In genomic region chr17:75868730-75869281, GRCh38 we compare ENCODE assay signal across 8 cellular contexts. TPM values are rescaled to one million over a fixed set of nuclear protein-coding genes. Genes with fewer than 3 reads are reported as not detected.
DNase-seq lines count a peak whose midpoint lies in the region; ATAC-seq, FAIRE-seq and TF ChIP-seq lines count a peak whose summit lies in the region.
"Not testable (repeated sequence)": the region's sequence is repeated elsewhere in the genome, so short reads cannot be mapped to it uniquely, and the experiment has no call there.
"Had no signal": no experiment of that assay in that cellular context is flagged by ENCODE, and none has a peak within 500 bp of the region (broad histone marks: within the 10 kb centered on the region; RNA-seq: fewer than 3 reads in every experiment).

No MANE protein-coding gene starts in this region.

- ATAC-seq in K562; right cardiac atrium; thoracic aorta (ENCODE audit: insufficient number of reproducible peaks, low FRiP score, low read depth): not testable (repeated sequence)

- not testable (repeated sequence) for H3K27me3 ChIP-seq in K562 (ENCODE audit: control insufficient read depth in 2 of 2, insufficient read depth in 2 of 2, low read length in 2 of 2); right cardiac atrium (ENCODE audit: control insufficient read depth, insufficient read depth); skeletal muscle satellite cell (ENCODE audit: control insufficient read depth, insufficient read depth, low read length); thoracic aorta (replicated peaks; ENCODE audit: insufficient read depth)

- H3K36me3 ChIP-seq in HEK293 (ENCODE audit: control insufficient read depth in 2 of 2, insufficient read depth in 1 of 2, low read length in 2 of 2); K562 (ENCODE audit: control insufficient read depth, insufficient read depth, low read length); skeletal muscle satellite cell (ENCODE audit: insufficient read depth, low read length); thoracic aorta: not testable (repeated sequence)

- intact Hi-C loops in K562 (cut with micrococcal nuclease); right cardiac atrium (cut with DNase I): not testable (repeated sequence)

- not testable (repeated sequence) for H3K27ac ChIP-seq in HEK293 (ENCODE audit: extremely low read depth, low read depth, low read length); K562 (ENCODE audit: extremely low read depth, low read depth, low read length)
- H3K27ac ChIP-seq in right cardiac atrium (ENCODE audit: low read length) (peak overlapping the region; percentile 77), thoracic aorta (peak overlapping the region; percentile 13 to 96)

- CTCF ChIA-PET in HEK293 (lab: Yijun Ruan, JAX) = interaction anchor here (1.0 to 2.3 kb wide), 3 partner anchors 9 to 86 kb away, joined by 3 to 6 read pairs (median 4); partner anchors contain the start of gene TRIM47
- CTCF ChIA-PET in K562 (lab: Yijun Ruan, JAX; ENCODE audit: low intra/inter-chr PET ratio) = not testable (repeated sequence)

- not testable (repeated sequence) for TF ChIP-seq EP300 in K562 (IDR thresholded peaks at IDR 0.05; ENCODE audit: low read length)

- H3K4me3 Mint-ChIP-seq in endothelial cell (ENCODE audit: unreplicated experiment); nephron: not testable (repeated sequence)

- not testable (repeated sequence) for TF ChIP-seq POLR2A in K562 (conservative IDR thresholded peaks at IDR 0.05)

- TF ChIP-seq CTCF in HEK293 (tag by site-specific recombination; IDR thresholded peaks at IDR 0.05); K562 (IDR thresholded peaks at IDR 0.05 in 2 of 3, conservative IDR thresholded peaks at IDR 0.05 in 1 of 3; ENCODE audit: insufficient read depth in 2 of 3, low read depth in 1 of 3, low read length in 3 of 3); endothelial cell (IDR thresholded peaks at IDR 0.05; ENCODE audit: unreplicated experiment); nephron (IDR thresholded peaks at IDR 0.05; ENCODE audit: unreplicated experiment in 3 of 3); thoracic aorta (IDR thresholded peaks at IDR 0.05): not testable (repeated sequence)

- not testable (repeated sequence) for H3K79me2 ChIP-seq in K562 (ENCODE audit: control insufficient read depth, insufficient read depth, low read length)

- H3K4me2 ChIP-seq in K562 (ENCODE audit: insufficient read depth, low read length) = not testable (repeated sequence)
- peak overlapping the region; percentile 38 for H3K4me2 ChIP-seq in skeletal muscle satellite cell (ENCODE audit: low read length)

- not testable (repeated sequence) for H3K36me3 Mint-ChIP-seq in endothelial cell (ENCODE audit: low read depth, unreplicated experiment); nephron (ENCODE audit: low read depth)

- FAIRE-seq in K562 (lab: Jason Lieb, UNC) = not testable (repeated sequence)

- POLR2A ChIA-PET in HEK293 (lab: Yijun Ruan, JAX) = not testable (repeated sequence)
- POLR2A ChIA-PET in K562 (lab: Yijun Ruan, JAX) = interaction anchor here (1.1 to 15.8 kb wide), 4 partner anchors 10 to 92 kb away, joined by 4 to 169 read pairs (median 6); partner anchors contain the start of gene TRIM65

- not testable (repeated sequence) for TF ChIP-seq RAD21 in K562 (CRISPR knock-in tag; conservative IDR thresholded peaks at IDR 0.05 in 1 of 2, IDR thresholded peaks at IDR 0.05 in 1 of 2)

- not testable (repeated sequence) for H4K20me1 ChIP-seq in K562 (replicated peaks; ENCODE audit: control insufficient read depth, insufficient read depth, low read length)

- H3K27ac Mint-ChIP-seq in endothelial cell (ENCODE audit: unreplicated experiment) (peak overlapping the region; percentile 25), nephron (peak overlapping the region in 2 of 3 experiments; percentile 85 to 87)

- not testable (repeated sequence) for H3K9me3 Mint-ChIP-seq in endothelial cell (ENCODE audit: unreplicated experiment); nephron

- 0 out of 2 replicates have a peak overlapping the region, but pooled peaks have one; percentile 66 for H2AFZ ChIP-seq in K562 (ENCODE audit: low read depth, low read length)

- H3K4me3 ChIP-seq in HEK293 (ENCODE audit: low read depth, low read length); K562; right cardiac atrium (ENCODE audit: low read length); skeletal muscle satellite cell (ENCODE audit: low read length); thoracic aorta: not testable (repeated sequence)

- BruUV-seq in K562 (replicated peaks; lab: Mats Ljungman, UMichigan) = not testable (repeated sequence)

- DNase-seq in K562 (ENCODE audit: extremely low read depth in 1 of 4, low spot score in 3 of 4) = peak in 1 of 4 experiments; percentile 2
- not testable (repeated sequence) for DNase-seq in endothelial cell (ENCODE audit: low spot score); right cardiac atrium; thoracic aorta (ENCODE audit: low spot score)

- not testable (repeated sequence) for H3K27me3 Mint-ChIP-seq in endothelial cell (ENCODE audit: unreplicated experiment); nephron (ENCODE audit: low read depth)

- H3K4me1 ChIP-seq in HEK293 (ENCODE audit: control insufficient read depth, insufficient read depth, low read length) = not testable (repeated sequence)
- H3K4me1 ChIP-seq in K562 (replicated peaks in 1 of 2; ENCODE audit: control insufficient read depth in 2 of 2, insufficient read depth in 2 of 2, low read length in 2 of 2) (peaks cover 22 to 38% of the 10 kb centered on the region in 2 experiments), right cardiac atrium (ENCODE audit: control insufficient read depth, insufficient read depth, low read length) (peaks cover 13% of the 10 kb centered on the region), skeletal muscle satellite cell (ENCODE audit: control insufficient read depth, insufficient read depth, low read length) (peaks cover 33% of the 10 kb centered on the region), thoracic aorta (ENCODE audit: control insufficient read depth in 1 of 2, low read depth in 2 of 2) (peaks cover 36 to 57% of the 10 kb centered on the region in 2 donors)

- H3K9ac ChIP-seq in K562 (ENCODE audit: insufficient read depth in 1 of 2, low read depth in 2 of 2, low read length in 2 of 2) = peak overlapping the region in 1 of 2 experiments; percentile 82; a peak in 1 of 4 replicates
- H3K9ac ChIP-seq in skeletal muscle satellite cell (ENCODE audit: low read depth, low read length) = not testable (repeated sequence)

- not testable (repeated sequence) for H3K9me3 ChIP-seq in HEK293 (ENCODE audit: control insufficient read depth, insufficient read depth, low read depth, low read length); K562 (replicated peaks; ENCODE audit: control insufficient read depth, insufficient read depth, low read depth, low read length); right cardiac atrium (ENCODE audit: control insufficient read depth, low read length); skeletal muscle satellite cell (replicated peaks; ENCODE audit: low read length); thoracic aorta

- not testable (repeated sequence) for H3K4me1 Mint-ChIP-seq in endothelial cell (ENCODE audit: unreplicated experiment)
- peaks cover 38% of the 10 kb centered on the region for H3K4me1 Mint-ChIP-seq in nephron

- in situ Hi-C loops in K562 (cut with MboI) = not testable (repeated sequence)

- WGBS in K562 (ENCODE audit: insufficient coverage, low coverage, missing lambda C conversion rate) = 76% methylated on average over 10 of the region's 12 CpGs
- 82% methylated on average over 12 of the region's 12 CpGs for WGBS in right cardiac atrium

- H3K9me1 ChIP-seq in K562 (ENCODE audit: control insufficient read depth, insufficient read depth, low read length) = not testable (repeated sequence)

RNA-seq across cellular contexts. Expression of gene TRIM47, which starts 9.6 kb away (rescaled TPM):
- 3.4 and 21.0 TPM in 2 replicates for total RNA-seq in K562 (2011; cell fraction: chromatin; rRNA removed; ENCODE audit: low replicate concordance)
- total RNA-seq in K562 (2011; cell fraction: nucleolus; rRNA removed) = 13.6 and 18.0 TPM in 2 replicates
- 5.5 and 10.1 TPM in 2 replicates for total RNA-seq in K562 (2011; cell fraction: nucleoplasm; rRNA removed)
- total RNA-seq in K562 (2014; rRNA removed) (4.0 and 4.6 TPM in 2 replicates), K562 (2014; rRNA removed; fragmentation: Illumina TruSeq; extraction: Trizol) (1.0 and 1.1 TPM in 2 replicates), K562 (2015; rRNA removed; fragmentation: Illumina TruSeq; extraction: Trizol) (3.9 and 4.3 TPM in 2 replicates), K562 (2021) (5.8 and 6.1 TPM in 2 replicates), endothelial cell (ENCODE audit: unreplicated experiment) (4.4 TPM), right cardiac atrium (10 to 100 TPM; 24.1 to 25.9 (median 25.3) TPM), thoracic aorta (10 to 100 TPM; 58.9 to 94.0 TPM)
- polyA plus RNA-seq in K562 (2011; rRNA removed) (3.2 and 5.6 TPM in 2 replicates), K562 (2014; fragmentation: Illumina TruSeq; extraction: Trizol) (1.9 and 3.4 TPM in 2 replicates), K562 (2014; fragmentation: Nextera tagmentation; extraction: Ambion mirVana) (under 1 TPM; 0.56 to 0.63 TPM), K562 (2014; rRNA removed) (3.7 and 5.5 TPM in 2 replicates), right cardiac atrium (19.2 TPM)
- polyA plus RNA-seq in K562 (2011; cell fraction: cytosol; rRNA removed) = 5.1 and 9.1 TPM in 2 replicates
- polyA plus RNA-seq in K562 (2011; cell fraction: nucleus; rRNA removed) = 15.5 and 18.6 TPM in 2 replicates
- polyA plus RNA-seq in K562 (2012) = 4.2 and 6.8 TPM in 2 replicates
- 1.9 and 2.6 TPM in 2 replicates for polyA minus RNA-seq in K562 (2011; rRNA and poly(A)+ RNA removed)
- 4.6 and 5.6 TPM in 2 replicates for polyA minus RNA-seq in K562 (2011; cell fraction: cytosol; rRNA and poly(A)+ RNA removed)
- polyA minus RNA-seq in K562 (2011; cell fraction: nucleus; rRNA and poly(A)+ RNA removed) = 8.6 and 9.2 TPM in 2 replicates
- 22.9 and 26.4 TPM in 2 replicates for total RNA-seq in skeletal muscle satellite cell (2012; rRNA removed)

RNA-seq across cellular contexts. Expression of gene WBP2, which starts 13.7 kb away (rescaled TPM):
- total RNA-seq in K562 (2011; cell fraction: chromatin; rRNA removed; ENCODE audit: low replicate concordance) = 86.2 and 163 TPM in 2 replicates
- 82.5 and 95.5 TPM in 2 replicates for total RNA-seq in K562 (2011; cell fraction: nucleolus; rRNA removed)
- 79.1 and 87.2 TPM in 2 replicates for total RNA-seq in K562 (2011; cell fraction: nucleoplasm; rRNA removed)
- total RNA-seq in K562 (2014; rRNA removed) = 25.2 and 35.8 TPM in 2 replicates
- total RNA-seq in K562 (2014; rRNA removed; fragmentation: Illumina TruSeq; extraction: Trizol) = 18.1 and 22.9 TPM in 2 replicates
- 13.8 and 16.2 TPM in 2 replicates for total RNA-seq in K562 (2015; rRNA removed; fragmentation: Illumina TruSeq; extraction: Trizol)
- 63.5 and 74.3 TPM in 2 replicates for total RNA-seq in K562 (2021)
- polyA plus RNA-seq in K562 (2011; rRNA removed) = 20.0 and 81.3 TPM in 2 replicates
- polyA plus RNA-seq in K562 (2011; cell fraction: cytosol; rRNA removed) = 25.6 and 40.9 TPM in 2 replicates
- 60.4 and 70.3 TPM in 2 replicates for polyA plus RNA-seq in K562 (2011; cell fraction: nucleus; rRNA removed)
- 83.9 and 158 TPM in 2 replicates for polyA plus RNA-seq in K562 (2012)
- 68.6 and 96.0 TPM in 2 replicates for polyA plus RNA-seq in K562 (2014; fragmentation: Illumina TruSeq; extraction: Trizol)
- 1 to 10 TPM; 2.2 to 3.7 TPM for polyA plus RNA-seq in K562 (2014; fragmentation: Nextera tagmentation; extraction: Ambion mirVana)
- polyA plus RNA-seq in K562 (2014; rRNA removed) = 30.9 and 33.1 TPM in 2 replicates
- 25.4 and 47.1 TPM in 2 replicates for polyA minus RNA-seq in K562 (2011; rRNA and poly(A)+ RNA removed)
- polyA minus RNA-seq in K562 (2011; cell fraction: cytosol; rRNA and poly(A)+ RNA removed) = 45.1 and 49.2 TPM in 2 replicates
- polyA minus RNA-seq in K562 (2011; cell fraction: nucleus; rRNA and poly(A)+ RNA removed) = 30.4 and 43.1 TPM in 2 replicates
- total RNA-seq in endothelial cell (ENCODE audit: unreplicated experiment) = 69.6 TPM
- 100 to 1,000 TPM; 112 to 128 (median 118) TPM for total RNA-seq in right cardiac atrium
- polyA plus RNA-seq in right cardiac atrium = 109 TPM
- 15.1 and 18.5 TPM in 2 replicates for total RNA-seq in skeletal muscle satellite cell (2012; rRNA removed)
- total RNA-seq in thoracic aorta = 10 to 100 TPM; 55.8 to 83.1 TPM

RNA-seq across cellular contexts. Expression of gene UNC13D, which starts 24.6 kb away (rescaled TPM):
- 235 and 813 TPM in 2 replicates for total RNA-seq in K562 (2011; cell fraction: chromatin; rRNA removed; ENCODE audit: low replicate concordance)
- total RNA-seq in K562 (2011; cell fraction: nucleolus; rRNA removed) = 592 and 605 TPM in 2 replicates
- total RNA-seq in K562 (2011; cell fraction: nucleoplasm; rRNA removed) = 287 and 294 TPM in 2 replicates
- total RNA-seq in K562 (2014; rRNA removed) = 150 and 207 TPM in 2 replicates
- 22.9 and 31.6 TPM in 2 replicates for total RNA-seq in K562 (2014; rRNA removed; fragmentation: Illumina TruSeq; extraction: Trizol)
- 74.2 and 74.8 TPM in 2 replicates for total RNA-seq in K562 (2015; rRNA removed; fragmentation: Illumina TruSeq; extraction: Trizol)
- total RNA-seq in K562 (2021) = 222 and 244 TPM in 2 replicates
- polyA plus RNA-seq in K562 (2011; rRNA removed) = 69.2 and 129 TPM in 2 replicates
- 51.7 and 114 TPM in 2 replicates for polyA plus RNA-seq in K562 (2011; cell fraction: cytosol; rRNA removed)
- 454 and 648 TPM in 2 replicates for polyA plus RNA-seq in K562 (2011; cell fraction: nucleus; rRNA removed)
- polyA plus RNA-seq in K562 (2012) = 163 and 235 TPM in 2 replicates
- polyA plus RNA-seq in K562 (2014; fragmentation: Illumina TruSeq; extraction: Trizol) = 66.9 and 108 TPM in 2 replicates
- 1 to 10 TPM in 1 of 2 experiments, under 1 TPM in 1; 0.86 to 1.9 TPM for polyA plus RNA-seq in K562 (2014; fragmentation: Nextera tagmentation; extraction: Ambion mirVana)
- 147 and 160 TPM in 2 replicates for polyA plus RNA-seq in K562 (2014; rRNA removed)
- 34.9 and 44.0 TPM in 2 replicates for polyA minus RNA-seq in K562 (2011; rRNA and poly(A)+ RNA removed)
- polyA minus RNA-seq in K562 (2011; cell fraction: cytosol; rRNA and poly(A)+ RNA removed) = 92.5 and 106 TPM in 2 replicates
- 163 and 184 TPM in 2 replicates for polyA minus RNA-seq in K562 (2011; cell fraction: nucleus; rRNA and poly(A)+ RNA removed)
- total RNA-seq in endothelial cell (ENCODE audit: unreplicated experiment) = 11.5 TPM
- total RNA-seq in right cardiac atrium = 10 to 100 TPM; 12.6 to 30.4 (median 27.4) TPM
- polyA plus RNA-seq in right cardiac atrium = 18.8 TPM
- total RNA-seq in skeletal muscle satellite cell (2012; rRNA removed) = under 0.01 and 1.0 TPM in 2 replicates
- 10 to 100 TPM; 13.5 to 36.0 TPM for total RNA-seq in thoracic aorta
- total RNA-seq: RPMI7951 had no signal

RNA-seq across cellular contexts. Expression of gene TRIM65, which starts 27.9 kb away (rescaled TPM):
- 19.3 and 28.3 TPM in 2 replicates for total RNA-seq in K562 (2011; cell fraction: chromatin; rRNA removed; ENCODE audit: low replicate concordance)
- total RNA-seq in K562 (2011; cell fraction: nucleolus; rRNA removed) = 19.3 and 26.6 TPM in 2 replicates
- 25.9 and 39.3 TPM in 2 replicates for total RNA-seq in K562 (2011; cell fraction: nucleoplasm; rRNA removed)
- 34.3 and 47.5 TPM in 2 replicates for total RNA-seq in K562 (2014; rRNA removed)
- 16.2 and 20.0 TPM in 2 replicates for total RNA-seq in K562 (2014; rRNA removed; fragmentation: Illumina TruSeq; extraction: Trizol)
- 26.6 and 28.2 TPM in 2 replicates for total RNA-seq in K562 (2015; rRNA removed; fragmentation: Illumina TruSeq; extraction: Trizol)
- 45.5 and 45.7 TPM in 2 replicates for total RNA-seq in K562 (2021)
- polyA plus RNA-seq in K562 (2011; rRNA removed) = 19.5 and 22.1 TPM in 2 replicates
- 25.9 and 37.2 TPM in 2 replicates for polyA plus RNA-seq in K562 (2011; cell fraction: cytosol; rRNA removed)
- polyA plus RNA-seq in K562 (2011; cell fraction: nucleus; rRNA removed) = 20.7 and 27.8 TPM in 2 replicates
- polyA plus RNA-seq in K562 (2012) = 26.3 and 33.8 TPM in 2 replicates
- polyA plus RNA-seq in K562 (2014; fragmentation: Illumina TruSeq; extraction: Trizol) = 22.9 and 26.1 TPM in 2 replicates
- 1 to 10 TPM; 2.8 to 5.8 TPM for polyA plus RNA-seq in K562 (2014; fragmentation: Nextera tagmentation; extraction: Ambion mirVana)
- polyA plus RNA-seq in K562 (2014; rRNA removed) = 33.7 and 34.1 TPM in 2 replicates
- polyA minus RNA-seq in K562 (2011; rRNA and poly(A)+ RNA removed) = 6.3 and 7.0 TPM in 2 replicates
- 14.6 and 24.0 TPM in 2 replicates for polyA minus RNA-seq in K562 (2011; cell fraction: cytosol; rRNA and poly(A)+ RNA removed)
- polyA minus RNA-seq in K562 (2011; cell fraction: nucleus; rRNA and poly(A)+ RNA removed) = 6.7 and 8.7 TPM in 2 replicates
- total RNA-seq in endothelial cell (ENCODE audit: unreplicated experiment) = 14.1 TPM
- total RNA-seq in right cardiac atrium = 10 to 100 TPM in 1 of 4 donors, 1 to 10 TPM in 3; 5.7 to 10.7 (median 7.7) TPM
- 7.9 TPM for polyA plus RNA-seq in right cardiac atrium
- 14.2 and 16.0 TPM in 2 replicates for total RNA-seq in skeletal muscle satellite cell (2012; rRNA removed)
- 10 to 100 TPM; 21.4 to 22.6 TPM for total RNA-seq in thoracic aorta

RNA-seq across cellular contexts. Expression of gene MRPL38, which starts 35.9 kb away (rescaled TPM):
- 88.0 and 309 TPM in 2 replicates for total RNA-seq in K562 (2011; cell fraction: chromatin; rRNA removed; ENCODE audit: low replicate concordance)
- 283 and 294 TPM in 2 replicates for total RNA-seq in K562 (2011; cell fraction: nucleolus; rRNA removed)
- 137 and 171 TPM in 2 replicates for total RNA-seq in K562 (2011; cell fraction: nucleoplasm; rRNA removed)
- total RNA-seq in K562 (2014; rRNA removed) = 48.5 and 75.0 TPM in 2 replicates
- total RNA-seq in K562 (2014; rRNA removed; fragmentation: Illumina TruSeq; extraction: Trizol) = 27.8 and 35.4 TPM in 2 replicates
- 72.6 and 73.6 TPM in 2 replicates for total RNA-seq in K562 (2015; rRNA removed; fragmentation: Illumina TruSeq; extraction: Trizol)
- 154 and 155 TPM in 2 replicates for total RNA-seq in K562 (2021)
- 43.6 and 104 TPM in 2 replicates for polyA plus RNA-seq in K562 (2011; rRNA removed)
- 59.5 and 89.1 TPM in 2 replicates for polyA plus RNA-seq in K562 (2011; cell fraction: cytosol; rRNA removed)
- 334 and 446 TPM in 2 replicates for polyA plus RNA-seq in K562 (2011; cell fraction: nucleus; rRNA removed)
- 66.7 and 93.4 TPM in 2 replicates for polyA plus RNA-seq in K562 (2012)
- polyA plus RNA-seq in K562 (2014; fragmentation: Illumina TruSeq; extraction: Trizol) = 63.6 and 69.3 TPM in 2 replicates
- polyA plus RNA-seq in K562 (2014; fragmentation: Nextera tagmentation; extraction: Ambion mirVana) = 10 to 100 TPM in 1 of 2 experiments, 1 to 10 TPM in 1; 4.5 to 13.6 TPM
- 74.0 and 77.0 TPM in 2 replicates for polyA plus RNA-seq in K562 (2014; rRNA removed)
- 14.0 and 20.7 TPM in 2 replicates for polyA minus RNA-seq in K562 (2011; rRNA and poly(A)+ RNA removed)
- polyA minus RNA-seq in K562 (2011; cell fraction: cytosol; rRNA and poly(A)+ RNA removed) = 44.3 and 58.0 TPM in 2 replicates
- polyA minus RNA-seq in K562 (2011; cell fraction: nucleus; rRNA and poly(A)+ RNA removed) = 68.3 and 81.8 TPM in 2 replicates
- total RNA-seq in endothelial cell (ENCODE audit: unreplicated experiment) = 78.2 TPM
- 10 to 100 TPM; 64.1 to 94.2 (median 83.8) TPM for total RNA-seq in right cardiac atrium
- 57.9 TPM for polyA plus RNA-seq in right cardiac atrium
- 31.2 and 41.1 TPM in 2 replicates for total RNA-seq in skeletal muscle satellite cell (2012; rRNA removed)
- 10 to 100 TPM; 42.4 to 56.2 TPM for total RNA-seq in thoracic aorta
